In genomic region chr20:47502271-47502730, GRCh38 we compare ENCODE assay signal across 8 cellular contexts. TPM values are rescaled to one million over a fixed set of nuclear protein-coding genes. Genes with fewer than 3 reads are reported as not detected.
DNase-seq lines count a peak whose midpoint lies in the region; ATAC-seq and TF ChIP-seq lines count a peak whose summit lies in the region.

No MANE protein-coding gene starts in this region.

- TF ChIP-seq CTCF in foreskin fibroblast (IDR thresholded peaks at IDR 0.05; ENCODE audit: low read depth, low read length) (no peak), ovary (IDR thresholded peaks at IDR 0.05) (no peak)

- no peak for TF ChIP-seq POLR2A in ovary (IDR thresholded peaks at IDR 0.05)

- H3K36me3 ChIP-seq in BLaER1 treated with 17β-estradiol and CSF1 and Interleukin-3, amounts not matched to agents 10 nM and 100 nM: peaks cover 0 to 3% (median 0%) of the 10 kb centered on the region in 11 experiments; a peak in 1 of 22 replicates
- H3K36me3 ChIP-seq in ovary: no peaks in the 10 kb centered on the region

- WGBS in ovary, 3 donors: 0 to 1% (median 0%) methylated on average over 21 of the region's 21 CpGs

- H3K4me3 ChIP-seq in BLaER1 treated with 17β-estradiol and CSF1 and Interleukin-3, amounts not matched to agents 10 nM and 100 nM: peak overlapping the region; percentile 93 to 100 (median 98)
- H3K4me3 ChIP-seq in foreskin fibroblast (ENCODE audit: low read depth in 1 of 2, low read length in 2 of 2) (peak overlapping the region; percentile 72 to 98), ovary (peak overlapping the region; percentile 99)

- ATAC-seq in HG03354 (IDR thresholded peaks at IDR 0.05; ENCODE audit: poor library complexity, severe bottlenecking, unreplicated experiment) (peak; percentile 8), GM18873 (IDR thresholded peaks at IDR 0.05; ENCODE audit: low FRiP score, unreplicated experiment) (no peak)

- no peaks in the 10 kb centered on the region for H3K9me3 ChIP-seq in BLaER1 treated with 17β-estradiol and CSF1 and Interleukin-3, amounts not matched to agents 10 nM and 100 nM (replicated peaks in 1 of 11)
- no peaks in the 10 kb centered on the region for H3K9me3 ChIP-seq in ovary

- H3K4me2 ChIP-seq in BLaER1 treated with 17β-estradiol and CSF1 and Interleukin-3, amounts not matched to agents 10 nM and 100 nM: peak overlapping the region; percentile 84 to 94 (median 89)

- peaks cover 16 to 45% (median 43%) of the 10 kb centered on the region in 11 experiments; a peak in 20 of 22 replicates for H4K20me1 ChIP-seq in BLaER1 treated with 17β-estradiol and CSF1 and Interleukin-3, amounts not matched to agents 10 nM and 100 nM

- peak overlapping the region; percentile 87 to 97 (median 94) for H3K27ac ChIP-seq in BLaER1 treated with 17β-estradiol and CSF1 and Interleukin-3, amounts not matched to agents 10 nM and 100 nM
- peak overlapping the region; percentile 78 to 85 for H3K27ac ChIP-seq in ovary

- DNase-seq in activated CD4-positive, alpha-beta T cell treated with anti-CD3 and anti-CD28 coated beads, Interleukin-2, amount 50 U/mL, for 1 hour: peak; percentile 18
- DNase-seq in foreskin fibroblast: peak in 1 of 2 donors; percentile 31
- peak in 3 of 5 donors; percentile 33 to 63 (median 36) for DNase-seq in ovary
- no peak for DNase-seq in NCI-H2227 treated with DMSO at 0.1 percent for 48 hours (lab: John Stamatoyannopoulos, UW)
- no peak for DNase-seq in NCI-H128 (lab: John Stamatoyannopoulos, UW; ENCODE audit: unreplicated experiment)

- no peaks in the 10 kb centered on the region for H3K27me3 ChIP-seq in BLaER1 treated with 17β-estradiol and CSF1 and Interleukin-3, amounts not matched to agents 10 nM and 100 nM
- H3K27me3 ChIP-seq in ovary: no peaks in the 10 kb centered on the region

- TF ChIP-seq EP300 in ovary (IDR thresholded peaks at IDR 0.05): no peak

- peaks cover 25 to 51% (median 30%) of the 10 kb centered on the region in 10 experiments for H3K4me1 ChIP-seq in BLaER1 treated with 17β-estradiol and CSF1 and Interleukin-3, amounts not matched to agents 10 nM and 100 nM
- peaks cover 3% of the 10 kb centered on the region for H3K4me1 ChIP-seq in ovary (ENCODE audit: insufficient read depth)

- H3K9ac ChIP-seq in BLaER1 treated with 17β-estradiol and CSF1 and Interleukin-3, amounts not matched to agents 10 nM and 100 nM: peak overlapping the region; percentile 86 to 99 (median 97)

- intact Hi-C loops in ovary (cut with DNase I): loop anchor here in 2 of 4 donors (5.0 to 10.0 kb wide), 2 partner anchors 70 to 72 kb away; no protein-coding TSS in a partner anchor

RNA-seq across cellular contexts. Expression of gene NCOA3, which starts 0.6 kb away (rescaled TPM):
- total RNA-seq in ovary: 10 to 100 TPM; 19.9 to 32.4 (median 26.5) TPM
- polyA plus RNA-seq in ovary: 10 to 100 TPM in 1 of 2 donors, 1 to 10 TPM in 1; 8.2 to 21.3 TPM

Comparison
In these comparisons a context has a peak if more than half of its experiments do, and no peak if none do; other contexts are left out.
1. DNase-seq: peak in activated CD4-positive, alpha-beta T cell treated with anti-CD3 and anti-CD28 coated beads, Interleukin-2, amount 50 U/mL, for 1 hour (single experiment) and ovary (3 of 5); none in NCI-H2227 treated with DMSO at 0.1 percent for 48 hours (single experiment) and NCI-H128 (single experiment).
2. Peak in every context shown above with its lines, with median percentiles within 50 percentile points of each other: H3K4me3 ChIP-seq.